In genomic region chr9:114459464-114459863, GRCh38 we compare ENCODE assay signal across 20 cellular contexts. TPM values are rescaled to one million over a fixed set of nuclear protein-coding genes. Genes with fewer than 3 reads are reported as not detected.
DNase-seq lines count a peak whose midpoint lies in the region; ATAC-seq and TF ChIP-seq lines count a peak whose summit lies in the region.
"Had no signal": no experiment of that assay in that cellular context is flagged by ENCODE, and none has a peak within 500 bp of the region (broad histone marks: within the 10 kb centered on the region; RNA-seq: fewer than 3 reads in every experiment).

No MANE protein-coding gene starts in this region.

- H3K9ac ChIP-seq in neural progenitor cell, result no peak overlapping the region
- H3K9ac ChIP-seq: BLaER1 had no signal

- intact Hi-C loops in upper lobe of right lung (cut with DNase I), result no loop called here

- H3K4me3 ChIP-seq in H7 (ENCODE audit: insufficient read depth, low read depth, low read length) (no peak overlapping the region), coronary artery (no peak overlapping the region), upper lobe of right lung (no peak overlapping the region), neural progenitor cell (no peak overlapping the region)
- H3K4me3 ChIP-seq: BLaER1 had no signal

- DNase-seq in NCI-H1092 treated with DMSO at 0.1 percent for 48 hours (lab: John Stamatoyannopoulos, UW) (peak; percentile 41), NCI-H1092 (lab: John Stamatoyannopoulos, UW) (no peak), H7 (peak; percentile 12), coronary artery (ENCODE audit: low spot score) (peak; percentile 50), upper lobe of right lung (peak; percentile 26), neural progenitor cell (ENCODE audit: low spot score) (no peak), COLO668 (lab: John Stamatoyannopoulos, UW; ENCODE audit: unreplicated experiment) (no peak)
- no peak for DNase-seq in stimulated activated naive B cell treated with anti-CD40 and anti-IgM and Interleukin-4, amounts not matched to agents 10 μg/mL and 1 μg/mL and 100 μg/mL, for 72 hours
- DNase-seq: CD4-positive, CD25-positive, alpha-beta regulatory T cell; DMS 273 treated with DMSO at 0.1 percent for 48 hours; DMS79; EL; GDM1; GOT3 had no signal

- H3K4me2 ChIP-seq in neural progenitor cell, result no peak overlapping the region
- H3K4me2 ChIP-seq: BLaER1 had no signal

- H3K4me1 ChIP-seq in upper lobe of right lung (no peaks in the 10 kb centered on the region), neural progenitor cell (peaks cover 16% of the 10 kb centered on the region)

- H3K9me3 Mint-ChIP-seq in neural progenitor cell, result no peaks in the 10 kb centered on the region
- H3K9me3 Mint-ChIP-seq in stimulated activated naive B cell treated with anti-CD40 and anti-IgM and Interleukin-4, amounts not matched to agents 10 μg/mL and 1 μg/mL and 100 μg/mL, for 72 hours, result no peaks in the 10 kb centered on the region
- H3K9me3 Mint-ChIP-seq: CD8-positive, alpha-beta T cell had no signal

- H3K27ac Mint-ChIP-seq in neural progenitor cell, result no peak overlapping the region
- H3K27ac Mint-ChIP-seq in stimulated activated naive B cell treated with anti-CD40 and anti-IgM and Interleukin-4, amounts not matched to agents 10 μg/mL and 1 μg/mL and 100 μg/mL, for 72 hours, result no peak overlapping the region
- H3K27ac Mint-ChIP-seq: B cell; CD8-positive, alpha-beta T cell had no signal

- no peaks in the 10 kb centered on the region for H3F3A ChIP-seq in neural progenitor cell (ENCODE audit: low read depth)

- no peaks in the 10 kb centered on the region for H4K20me1 ChIP-seq in neural progenitor cell (ENCODE audit: low read depth)
- H4K20me1 ChIP-seq: BLaER1 had no signal

- no peaks in the 10 kb centered on the region for H3K36me3 ChIP-seq in H7 (replicated peaks; ENCODE audit: control insufficient read depth, insufficient read depth, low read length)
- no peaks in the 10 kb centered on the region for H3K36me3 ChIP-seq in upper lobe of right lung
- H3K36me3 ChIP-seq in neural progenitor cell, result no peaks in the 10 kb centered on the region
- H3K36me3 ChIP-seq: BLaER1 had no signal

- no peaks in the 10 kb centered on the region for H3K27me3 ChIP-seq in H7 (ENCODE audit: control insufficient read depth, insufficient read depth, low read length)
- no peaks in the 10 kb centered on the region for H3K27me3 ChIP-seq in upper lobe of right lung
- H3K27me3 ChIP-seq in neural progenitor cell, result no peaks in the 10 kb centered on the region
- H3K27me3 ChIP-seq: BLaER1 had no signal

- ATAC-seq in upper lobe of right lung, result no peak
- no peak for ATAC-seq in stimulated activated naive B cell treated with anti-CD40 and anti-IgM and Interleukin-4, amounts not matched to agents 10 μg/mL and 1 μg/mL and 100 μg/mL, for 72 hours (replicated peaks)
- ATAC-seq: CD8-positive, alpha-beta T cell; HCT116 had no signal

- H3K9me3 ChIP-seq in upper lobe of right lung (no peaks in the 10 kb centered on the region), neural progenitor cell (ENCODE audit: low read depth) (no peaks in the 10 kb centered on the region)
- H3K9me3 ChIP-seq: BLaER1 had no signal

- no peaks in the 10 kb centered on the region for H3K79me2 ChIP-seq in neural progenitor cell (ENCODE audit: low read depth)

- TF ChIP-seq CTCF in coronary artery (IDR thresholded peaks at IDR 0.05) (no peak), upper lobe of right lung (IDR thresholded peaks at IDR 0.05) (no peak), neural progenitor cell (IDR thresholded peaks at IDR 0.05) (no peak)

- peaks cover 18% of the 10 kb centered on the region for H3K4me1 Mint-ChIP-seq in neural progenitor cell
- H3K4me1 Mint-ChIP-seq in stimulated activated naive B cell treated with anti-CD40 and anti-IgM and Interleukin-4, amounts not matched to agents 10 μg/mL and 1 μg/mL and 100 μg/mL, for 72 hours, result peaks cover 17 to 24% of the 10 kb centered on the region in 2 donors

- H3K27ac ChIP-seq in coronary artery (no peak overlapping the region), upper lobe of right lung (no peak overlapping the region), neural progenitor cell (no peak overlapping the region)
- H3K27ac ChIP-seq: 22Rv1, BLaER1, C4-2B had no signal

- no peaks in the 10 kb centered on the region for H3K27me3 Mint-ChIP-seq in neural progenitor cell (ENCODE audit: insufficient read depth, low read depth)
- H3K27me3 Mint-ChIP-seq in stimulated activated naive B cell treated with anti-CD40 and anti-IgM and Interleukin-4, amounts not matched to agents 10 μg/mL and 1 μg/mL and 100 μg/mL, for 72 hours, result peaks cover 0 to 4% of the 10 kb centered on the region in 2 donors
- H3K27me3 Mint-ChIP-seq: B cell had no signal

- no peak overlapping the region for H3K4me3 Mint-ChIP-seq in neural progenitor cell
- no peak overlapping the region for H3K4me3 Mint-ChIP-seq in stimulated activated naive B cell treated with anti-CD40 and anti-IgM and Interleukin-4, amounts not matched to agents 10 μg/mL and 1 μg/mL and 100 μg/mL, for 72 hours
- H3K4me3 Mint-ChIP-seq: B cell; CD4-positive, CD25-positive, alpha-beta regulatory T cell; CD8-positive, alpha-beta T cell had no signal

- no peaks in the 10 kb centered on the region for H3K36me3 Mint-ChIP-seq in neural progenitor cell
- H3K36me3 Mint-ChIP-seq in stimulated activated naive B cell treated with anti-CD40 and anti-IgM and Interleukin-4, amounts not matched to agents 10 μg/mL and 1 μg/mL and 100 μg/mL, for 72 hours, result peaks cover 7 to 10% of the 10 kb centered on the region in 2 donors
- H3K36me3 Mint-ChIP-seq: CD8-positive, alpha-beta T cell had no signal

- H2AFZ ChIP-seq in neural progenitor cell (replicated peaks), result no peak overlapping the region

RNA-seq across cellular contexts. Expression of gene WHRN, which starts 45.8 kb away (rescaled TPM):
- total RNA-seq in H7 (2014; rRNA removed; shearing (Covaris generic)), result 4.4 and 10.6 TPM in 2 replicates
- 3.1 TPM for total RNA-seq in upper lobe of right lung
- 1.1 and 6.6 TPM in 2 replicates for total RNA-seq in neural progenitor cell (ENCODE audit: low replicate concordance)

Comparison
In these comparisons a context has a peak if more than half of its experiments do, and no peak if none do; other contexts are left out.
1. DNase-seq: peak in NCI-H1092 treated with DMSO at 0.1 percent for 48 hours (single experiment), H7 (single experiment), coronary artery (single experiment) and upper lobe of right lung (single experiment); none in NCI-H1092 (single experiment), neural progenitor cell (single experiment), stimulated activated naive B cell treated with anti-CD40 and anti-IgM and Interleukin-4, amounts not matched to agents 10 μg/mL and 1 μg/mL and 100 μg/mL, for 72 hours (single experiment) and COLO668 (single experiment).